12 cellular contexts compared by ENCODE assay signal in the genomic region with DNA sequence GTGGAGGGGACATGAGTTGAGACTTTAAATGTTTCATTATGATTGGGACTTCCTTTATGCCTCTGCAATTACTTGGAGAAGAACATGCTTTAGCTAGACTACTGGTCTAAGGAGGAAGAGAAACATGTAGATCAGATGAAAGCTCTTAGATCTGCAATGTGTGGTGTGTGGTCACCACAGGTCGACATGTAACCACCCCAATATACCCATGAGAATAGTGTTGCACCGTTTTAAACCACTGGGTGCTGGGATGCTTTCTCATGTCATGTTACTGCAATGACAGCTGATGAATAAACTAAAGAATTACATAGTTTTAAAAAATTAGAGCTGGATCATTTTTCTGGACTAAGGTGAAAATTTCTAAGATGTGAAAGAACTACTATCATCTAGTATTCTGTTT.
DNase-seq lines count a peak whose midpoint lies in the region; ATAC-seq and TF ChIP-seq lines count a peak whose summit lies in the region.
"Had no signal": no experiment of that assay in that cellular context is flagged by ENCODE, and none has a peak within 500 bp of the region (broad histone marks: within the 10 kb centered on the region; RNA-seq: fewer than 3 reads in every experiment).

No MANE protein-coding gene starts in this region.

- TF ChIP-seq POLR2A in spleen (IDR thresholded peaks at IDR 0.05) = no peak

- H3K27me3 ChIP-seq in Karpas-422 (ENCODE audit: low read length) (no peaks in the 10 kb centered on the region), spleen (replicated peaks in 1 of 7) (no peaks in the 10 kb centered on the region), trophoblast cell (ENCODE audit: insufficient read depth, low read length) (no peaks in the 10 kb centered on the region)

- no peak overlapping the region for H2BK5ac ChIP-seq in trophoblast cell (ENCODE audit: low read depth, low read length, poor library complexity)

- H4K8ac ChIP-seq in trophoblast cell (ENCODE audit: low read depth, low read length) = no peak overlapping the region

- ATAC-seq in GM18511 (IDR thresholded peaks at IDR 0.05; ENCODE audit: unreplicated experiment) (peak; percentile 98), GM21367 (IDR thresholded peaks at IDR 0.05; ENCODE audit: unreplicated experiment) (peak; percentile 99), HG02970 (IDR thresholded peaks at IDR 0.05; ENCODE audit: low FRiP score, unreplicated experiment) (peak; percentile 100)

- no peak overlapping the region for H2BK12ac ChIP-seq in trophoblast cell (ENCODE audit: low read length)

- no peak overlapping the region for H3K23ac ChIP-seq in trophoblast cell (ENCODE audit: low read length)

- H4K12ac ChIP-seq in trophoblast cell (ENCODE audit: low read depth, low read length) = no peak overlapping the region

- TF ChIP-seq CTCF in spleen (IDR thresholded peaks at IDR 0.05 in 8 of 11, conservative IDR thresholded peaks at IDR 0.05 in 3 of 11) = no peak

- H3K14ac ChIP-seq in trophoblast cell (ENCODE audit: low read length) = no peak overlapping the region

- H3K4me3 ChIP-seq in Karpas-422 (ENCODE audit: low read length) = no peak overlapping the region
- H3K4me3 ChIP-seq in spleen = no peak overlapping the region
- no peak overlapping the region for H3K4me3 ChIP-seq in trophoblast cell (ENCODE audit: low read depth, low read length)

- no peaks in the 10 kb centered on the region for H3K9me2 ChIP-seq in Karpas-422 (replicated peaks; ENCODE audit: insufficient read depth, low read length)

- no peaks in the 10 kb centered on the region for H3K79me2 ChIP-seq in Karpas-422 (ENCODE audit: low read length)
- H3K79me2 ChIP-seq in trophoblast cell (ENCODE audit: control insufficient read depth, insufficient read depth, low read length, poor library complexity) = no peaks in the 10 kb centered on the region

- H4K91ac ChIP-seq in trophoblast cell (ENCODE audit: low read depth, low read length) = no peak overlapping the region

- no peak overlapping the region for H3K9ac ChIP-seq in Karpas-422 (ENCODE audit: low read length)
- H3K9ac ChIP-seq in trophoblast cell (ENCODE audit: low read length) = no peak overlapping the region

- H4K20me1 ChIP-seq in Karpas-422 (ENCODE audit: insufficient read depth, low read depth, low read length) = no peaks in the 10 kb centered on the region

- H2AFZ ChIP-seq in Karpas-422 (ENCODE audit: low read length) (no peak overlapping the region), trophoblast cell (ENCODE audit: insufficient read depth, low read length, poor library complexity) (no peak overlapping the region)

- H3K27ac ChIP-seq in Karpas-422 (ENCODE audit: low read length) (0 out of 2 replicates have a peak overlapping the region, but pooled peaks have one; percentile 12), spleen (no peak overlapping the region), trophoblast cell (ENCODE audit: low read depth, low read length) (no peak overlapping the region)

- H3K4me1 ChIP-seq in Karpas-422 (ENCODE audit: low read length) = peaks cover 7% of the 10 kb centered on the region
- H3K4me1 ChIP-seq in spleen = no peaks in the 10 kb centered on the region
- no peaks in the 10 kb centered on the region for H3K4me1 ChIP-seq in trophoblast cell (ENCODE audit: control insufficient read depth in 1 of 2, insufficient read depth in 2 of 2, low read length in 2 of 2)

- H3K36me3 ChIP-seq in Karpas-422 (ENCODE audit: insufficient read depth, low read length) = no peaks in the 10 kb centered on the region
- H3K36me3 ChIP-seq in spleen = no peaks in the 10 kb centered on the region
- H3K36me3 ChIP-seq in trophoblast cell (ENCODE audit: control insufficient read depth in 1 of 2, insufficient read depth in 2 of 2, low read length in 2 of 2) = no peaks in the 10 kb centered on the region

- peaks cover 39% of the 10 kb centered on the region; the same call in 1 of the 2 replicates for H3K9me3 ChIP-seq in Karpas-422 (ENCODE audit: low read length)
- peaks cover 0 to 4% (median 0%) of the 10 kb centered on the region in 8 donors for H3K9me3 ChIP-seq in spleen
- H3K9me3 ChIP-seq in trophoblast cell (ENCODE audit: insufficient read depth, low read depth, low read length) = no peaks in the 10 kb centered on the region

- DNase-seq in Karpas-422 (peak; percentile 51), medulla oblongata (ENCODE audit: extremely low spot score) (no peak), spleen (no peak), trophoblast cell (no peak), inferior parietal cortex (ENCODE audit: extremely low spot score) (no peak)
- DNase-seq: activated gamma-delta T cell treated with Interleukin-2 at 50 U/mL for 16 hours; CD4-positive, CD25-positive, alpha-beta regulatory T cell; NCI-H2171; SHP77 had no signal

- no peak overlapping the region for H2AK5ac ChIP-seq in trophoblast cell (ENCODE audit: low read length)

- H2BK120ac ChIP-seq in trophoblast cell (ENCODE audit: insufficient read depth, low read length, poor library complexity) = no peak overlapping the region

- H3K4ac ChIP-seq in trophoblast cell (ENCODE audit: low read depth, low read length) = no peak overlapping the region

- H3K79me1 ChIP-seq in trophoblast cell (ENCODE audit: low read length) = no peaks in the 10 kb centered on the region

- H3K4me2 ChIP-seq in Karpas-422 (ENCODE audit: low read depth, low read length, poor library complexity, severe bottlenecking) (no peak overlapping the region), trophoblast cell (ENCODE audit: low read length) (no peak overlapping the region)

- no peak overlapping the region for H3K18ac ChIP-seq in trophoblast cell (ENCODE audit: low read length)

- WGBS in spleen, 5 donors = 55 to 73% (median 66%) methylated on average over 2 of the region's 2 CpGs
- WGBS in trophoblast cell (ENCODE audit: extremely low coverage, insufficient coverage, insufficient read length) = no CpG with 5 or more reads among the region's 2 CpGs

- intact Hi-C loops in spleen (cut with DNase I; ENCODE audit: low total_unique reads) = no loop called here
